10 cellular contexts compared by ENCODE assay signal in genomic region chr5:132488590-132488989, GRCh38. TPM values are rescaled to one million over a fixed set of nuclear protein-coding genes. Genes with fewer than 3 reads are reported as not detected.
DNase-seq lines count a peak whose midpoint lies in the region; ATAC-seq and TF ChIP-seq lines count a peak whose summit lies in the region.
"Had no signal": no experiment of that assay in that cellular context is flagged by ENCODE, and none has a peak within 500 bp of the region (broad histone marks: within the 10 kb centered on the region; RNA-seq: fewer than 3 reads in every experiment).

No MANE protein-coding gene starts in this region.

- H3K36me3 ChIP-seq in Peyer's patch = peaks cover 0 to 51% (median 0%) of the 10 kb centered on the region in 3 donors
- H3K36me3 ChIP-seq in skeletal muscle tissue (ENCODE audit: control insufficient read depth in 3 of 3, insufficient read depth in 3 of 3, low read length in 3 of 3) = peaks cover 44 to 51% (median 44%) of the 10 kb centered on the region in 3 donors

- H3K27ac ChIP-seq in Peyer's patch (peak overlapping the region; percentile 95 to 100 (median 99)), skeletal muscle tissue (ENCODE audit: low read depth, low read length) (no peak overlapping the region)

- H3K4me1 ChIP-seq in Peyer's patch (peaks cover 14 to 73% (median 43%) of the 10 kb centered on the region in 4 donors), skeletal muscle tissue (ENCODE audit: control insufficient read depth in 3 of 3, insufficient read depth in 3 of 3, low read length in 3 of 3) (peaks cover 40 to 53% (median 48%) of the 10 kb centered on the region in 3 donors)

- no peak for DNase-seq in GM12865 (ENCODE audit: low read depth)
- no peak for DNase-seq in Peyer's patch
- DNase-seq in fibroblast of mammary gland (ENCODE audit: low read depth) = no peak
- DNase-seq in AG08395 (ENCODE audit: low spot score) = no peak
- DNase-seq in SW 1271 (lab: John Stamatoyannopoulos, UW) = no peak
- no peak for DNase-seq in activated CD4-positive, alpha-beta T cell treated with anti-CD3 and anti-CD28 coated beads for 4 hours
- DNase-seq: NCI-H524; stimulated activated CD4-positive, alpha-beta T cell treated with anti-CD3 and anti-CD28 coated beads, Interleukin-4, amount 100 ng/mL, for 1 hour had no signal

- H3K9me3 ChIP-seq in Peyer's patch (no peaks in the 10 kb centered on the region), skeletal muscle tissue (ENCODE audit: control insufficient read depth in 3 of 3, low read length in 3 of 3) (no peaks in the 10 kb centered on the region)

- TF ChIP-seq POLR2A in Peyer's patch (IDR thresholded peaks at IDR 0.05) = no peak

- no peak for ATAC-seq in HG02973 (IDR thresholded peaks at IDR 0.05; ENCODE audit: unreplicated experiment)

- H3K4me3 ChIP-seq in GM12865 (ENCODE audit: low read depth, low read length) = peak overlapping the region; percentile 73
- peak overlapping the region; percentile 72 to 98 (median 94) for H3K4me3 ChIP-seq in Peyer's patch
- peak overlapping the region; percentile 69 for H3K4me3 ChIP-seq in fibroblast of mammary gland (ENCODE audit: control insufficient read depth, low read depth, low read length)
- H3K4me3 ChIP-seq in skeletal muscle tissue (ENCODE audit: low read length in 3 of 3) = peak overlapping the region; percentile 68 to 88 (median 88)

- no peak for TF ChIP-seq CTCF in GM12865 (IDR thresholded peaks at IDR 0.05; ENCODE audit: insufficient read depth, low read depth, low read length, missing control alignments)
- TF ChIP-seq CTCF in Peyer's patch (IDR thresholded peaks at IDR 0.05) = no peak
- TF ChIP-seq CTCF in fibroblast of mammary gland (conservative IDR thresholded peaks at IDR 0.05; ENCODE audit: control insufficient read depth, insufficient read depth, low read depth, low read length) = no peak

- H3K9ac ChIP-seq in skeletal muscle tissue (ENCODE audit: low read depth in 1 of 3, low read length in 3 of 3) = peak overlapping the region in 1 of 3 donors; percentile 7

- H3K27me3 ChIP-seq in Peyer's patch (no peaks in the 10 kb centered on the region), skeletal muscle tissue (ENCODE audit: control insufficient read depth in 3 of 3, insufficient read depth in 3 of 3, low read length in 3 of 3) (no peaks in the 10 kb centered on the region)

RNA-seq across cellular contexts. Expression of gene IRF1, which starts 2.0 kb away (rescaled TPM):
- 100 to 1,000 TPM in 3 of 4 donors, 10 to 100 TPM in 1; 92.7 to 152 (median 122) TPM for total RNA-seq in Peyer's patch
- 5.2 TPM for total RNA-seq in skeletal muscle tissue

RNA-seq across cellular contexts. Expression of gene IL5, which starts 54.7 kb away (rescaled TPM):
- total RNA-seq in Peyer's patch (not detected), skeletal muscle tissue (not detected)

Comparison
In these comparisons a context has a peak if more than half of its experiments do, and no peak if none do; other contexts are left out.
1. RNA of gene IRF1, which starts 2.0 kb away (total RNA-seq): 92.7 to 152 TPM in Peyer's patch; 5.2 TPM in skeletal muscle tissue (single experiment); every median in the first group is over 10 times any median in the second.
2. Peak in every context shown above with its lines, with median percentiles within 50 percentile points of each other: H3K4me3 ChIP-seq.